Comparison of ENCODE assay signal across 7 cellular contexts in the genomic region with DNA sequence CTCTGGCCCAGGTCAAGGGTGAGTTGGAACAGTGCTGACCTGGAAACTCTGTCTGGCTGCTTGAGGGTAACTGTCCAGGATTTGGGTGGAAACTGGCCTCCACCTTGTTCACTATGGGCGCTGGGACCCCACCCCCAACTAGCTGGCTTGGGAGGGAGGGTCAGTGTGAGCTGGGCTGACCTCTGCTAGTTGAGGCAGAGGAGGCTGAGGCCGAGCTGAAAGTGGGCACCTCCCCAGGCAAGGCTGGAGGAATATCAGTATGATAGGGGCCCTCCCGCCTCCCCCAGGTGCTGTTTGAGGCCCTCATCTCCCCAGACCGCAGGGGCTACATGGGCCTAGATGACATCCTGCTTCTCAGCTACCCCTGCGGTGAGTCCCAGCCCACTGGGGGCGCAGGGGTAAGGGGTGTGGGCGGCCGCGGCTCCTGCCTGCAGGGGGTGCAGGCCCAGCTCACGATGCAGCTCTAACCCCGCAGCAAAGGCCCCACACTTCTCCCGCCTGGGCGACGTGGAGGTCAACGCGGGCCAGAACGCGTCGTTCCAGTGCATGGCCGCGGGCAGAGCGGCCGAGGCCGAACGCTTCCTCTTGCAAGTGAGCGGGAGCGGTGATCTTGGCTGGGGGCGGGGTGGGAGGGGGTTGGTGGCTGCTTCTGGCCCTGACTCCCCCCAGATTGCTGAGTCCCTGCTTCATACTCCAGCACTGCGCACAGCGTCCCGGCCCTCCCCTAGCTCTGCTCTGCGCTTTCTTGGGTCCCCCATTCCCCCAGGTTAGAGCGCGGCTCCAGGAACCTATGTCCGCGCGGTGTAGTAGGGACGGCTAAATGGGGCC. TPM values are rescaled to one million over a fixed set of nuclear protein-coding genes. Genes with fewer than 3 reads are reported as not detected.
DNase-seq lines count a peak whose midpoint lies in the region; ATAC-seq and TF ChIP-seq lines count a peak whose summit lies in the region.

No MANE protein-coding gene starts in this region.

- DNase-seq in LNCaP clone FGC (ENCODE audit: low read depth) (no peak), mammary epithelial cell (no peak), left kidney (ENCODE audit: low read depth, low spot score) (peak; percentile 50), stomach (no peak), NCI-H1436 treated with DMSO at 0.1 percent for 48 hours (lab: John Stamatoyannopoulos, UW) (no peak)

- H3K9me3 ChIP-seq in mammary epithelial cell (replicated peaks; ENCODE audit: insufficient read depth, low read length) (no peaks in the 10 kb centered on the region), stomach (no peaks in the 10 kb centered on the region)

- TF ChIP-seq CTCF in LNCaP clone FGC (IDR thresholded peaks at IDR 0.05; ENCODE audit: control insufficient read depth, extremely low read depth, insufficient read depth), result no peak
- no peak for TF ChIP-seq CTCF in mammary epithelial cell (conservative IDR thresholded peaks at IDR 0.05 in 1 of 2, IDR thresholded peaks at IDR 0.05 in 1 of 2; ENCODE audit: extremely low read depth in 1 of 2, insufficient read depth in 1 of 2, low read depth in 1 of 2, low read length in 2 of 2)
- no peak for TF ChIP-seq CTCF in stomach (IDR thresholded peaks at IDR 0.05)

- H3K27me3 ChIP-seq in mammary epithelial cell (ENCODE audit: insufficient read depth, low read length) (no peaks in the 10 kb centered on the region), stomach (peaks cover 0 to 38% (median 26%) of the 10 kb centered on the region in 3 donors)

- H3K4me2 ChIP-seq in mammary epithelial cell (ENCODE audit: insufficient read depth, low read depth, low read length), result peak overlapping the region; percentile 90

- H3K4me1 ChIP-seq in mammary epithelial cell (ENCODE audit: insufficient read depth, low read length) (peaks cover 13% of the 10 kb centered on the region), stomach (peaks cover 13 to 29% (median 21%) of the 10 kb centered on the region in 4 donors)

- H3K4me3 ChIP-seq in LNCaP clone FGC (ENCODE audit: low read depth, low read length) (peak overlapping the region; percentile 21; the same call in 1 of the 2 replicates), mammary epithelial cell (replicated peaks in 1 of 3; ENCODE audit: insufficient read depth in 1 of 3, low read depth in 2 of 3, low read length in 3 of 3) (peak overlapping the region in 2 of 3 experiments; percentile 42 to 46), stomach (peak overlapping the region; percentile 46 to 69 (median 48))

- dilution Hi-C loops in mammary epithelial cell (cut with HindIII; ENCODE audit: low sequenced_read_pairs), result loop anchor here (10.0 kb wide), 1 partner anchor 96 kb away; no protein-coding TSS in a partner anchor

- BruUV-seq in mammary epithelial cell (replicated peaks; lab: Mats Ljungman, UMichigan), result no TSS peak

- H3K9ac ChIP-seq in mammary epithelial cell (ENCODE audit: insufficient read depth, low read length), result no peak overlapping the region

- in situ Hi-C loops in mammary epithelial cell (cut with MboI; ENCODE audit: low sequenced_read_pairs in 2 of 2), result no loop called here

- intact Hi-C loops in mammary epithelial cell (cut with micrococcal nuclease), result loop anchor here (2.0 kb wide), 1 partner anchor 20 kb away; no protein-coding TSS in a partner anchor
- intact Hi-C loops in stomach (cut with DNase I; ENCODE audit: low total_unique reads), result no loop called here

- WGBS in mammary epithelial cell (ENCODE audit: low coverage, missing lambda C conversion rate), result 66% methylated on average over 5 of the region's 38 CpGs
- 18 to 29% (median 23%) methylated on average over 8 to 38 of the region's 38 CpGs for WGBS in stomach, 5 donors

- no peak for ATAC-seq in GM19395 (IDR thresholded peaks at IDR 0.05; ENCODE audit: unreplicated experiment)
- no peak for ATAC-seq in HG02678 (IDR thresholded peaks at IDR 0.05; ENCODE audit: unreplicated experiment)

- TF ChIP-seq EP300 in stomach (IDR thresholded peaks at IDR 0.05), result no peak

- peaks cover 10% of the 10 kb centered on the region for H3K79me2 ChIP-seq in mammary epithelial cell (ENCODE audit: insufficient read depth, low read length)

- no peak overlapping the region for H3K27ac ChIP-seq in mammary epithelial cell (ENCODE audit: insufficient read depth, low read depth, low read length)
- peak overlapping the region in 2 of 5 donors; percentile 11 to 15 for H3K27ac ChIP-seq in stomach

- peaks cover 6% of the 10 kb centered on the region for H3K36me3 ChIP-seq in mammary epithelial cell (ENCODE audit: insufficient read depth, low read length)
- H3K36me3 ChIP-seq in stomach, result peaks cover 0 to 7% (median 0%) of the 10 kb centered on the region in 4 donors

- H4K20me1 ChIP-seq in mammary epithelial cell (ENCODE audit: insufficient read depth, low read length), result no peaks in the 10 kb centered on the region

- H2AFZ ChIP-seq in mammary epithelial cell (ENCODE audit: low read depth, low read length), result peak overlapping the region; percentile 50

- CTCF ChIA-PET in mammary epithelial cell (lab: Charles Lee; ENCODE audit: low non-redundant PET), result no interaction called here

- TF ChIP-seq POLR2A in stomach (IDR thresholded peaks at IDR 0.05), result no peak

RNA-seq across cellular contexts. Expression of a gene that starts 22.9 kb away (rescaled TPM):
- 10 to 100 TPM; 38.9 to 46.3 TPM for total RNA-seq in mammary epithelial cell
- polyA plus RNA-seq in mammary epithelial cell, result 29.4 TPM
- 53.0 TPM for polyA minus RNA-seq in mammary epithelial cell
- total RNA-seq in stomach, result 10 to 100 TPM in 2 of 5 donors, 1 to 10 TPM in 2, under 1 TPM in 1; 0.29 to 17.5 (median 8.0) TPM
- polyA plus RNA-seq in stomach, result 1 to 10 TPM; 4.9 to 5.4 (median 5.2) TPM

RNA-seq across cellular contexts. Expression of a gene that starts 28.5 kb away (rescaled TPM):
- total RNA-seq in mammary epithelial cell (10 to 100 TPM; 28.7 to 35.4 TPM), stomach (10 to 100 TPM in 4 of 5 donors, 1 to 10 TPM in 1; 8.9 to 47.8 (median 17.4) TPM)
- polyA plus RNA-seq in mammary epithelial cell (31.3 TPM), stomach (10 to 100 TPM; 16.0 to 20.1 (median 18.2) TPM)
- 41.2 TPM for polyA minus RNA-seq in mammary epithelial cell
